ENCODE assay signal across 11 cellular contexts in the genomic region with DNA sequence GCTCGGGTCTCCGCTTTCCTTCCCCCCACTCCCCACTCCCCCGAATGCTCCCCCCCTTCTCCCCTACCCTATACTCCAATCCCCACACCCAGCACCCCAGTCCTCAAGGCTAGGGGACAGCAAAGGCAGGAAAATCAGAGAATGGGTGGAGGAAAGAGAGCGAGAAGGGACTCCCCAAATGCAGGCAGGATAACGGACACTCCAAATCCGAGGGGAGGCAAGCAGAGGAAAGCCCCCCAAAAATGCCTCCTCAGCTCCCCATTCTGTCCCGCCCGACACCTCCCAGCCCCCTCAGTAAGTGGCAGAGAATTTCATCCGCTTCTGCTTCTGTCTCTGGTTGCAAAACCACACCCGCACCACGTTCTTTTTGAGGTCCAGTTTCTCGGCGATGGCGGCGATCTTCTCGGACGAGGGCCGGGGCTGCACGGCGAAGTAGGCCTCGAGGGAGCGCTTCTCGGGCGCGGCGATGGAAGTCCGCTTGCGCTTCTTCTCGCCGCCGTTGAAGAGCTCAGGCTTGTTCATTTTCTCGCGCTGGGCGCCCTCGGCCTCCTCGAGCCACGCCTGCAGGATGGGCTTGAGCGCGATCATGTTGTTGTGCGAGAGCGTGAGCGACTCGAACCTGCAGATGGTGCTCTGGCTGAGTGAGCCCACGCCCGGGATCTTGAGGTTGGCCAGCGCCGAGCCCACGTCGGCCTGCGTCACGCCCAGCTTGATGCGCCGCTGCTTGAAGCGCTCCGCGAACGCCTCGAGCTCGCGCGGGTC. TPM values are rescaled to one million over a fixed set of nuclear protein-coding genes. Genes with fewer than 3 reads are reported as not detected.
DNase-seq lines count a peak whose midpoint lies in the region; ATAC-seq lines count a peak whose summit lies in the region.
"Had no signal": no experiment of that assay in that cellular context is flagged by ENCODE, and none has a peak within 500 bp of the region (broad histone marks: within the 10 kb centered on the region; RNA-seq: fewer than 3 reads in every experiment).

No MANE protein-coding gene starts in this region.

- peaks cover 10% of the 10 kb centered on the region for H3K9me3 Mint-ChIP-seq in activated naive CD4-positive, alpha-beta T cell treated with anti-CD3 and anti-CD28 coated beads, Interleukin-2, amount 50 U/mL, for 24 hours
- no peaks in the 10 kb centered on the region for H3K9me3 Mint-ChIP-seq in activated T-helper 1 cell treated with anti-CD3 and anti-CD28 coated beads, Interleukin-12 subunit alpha, Interleukin-12 subunit beta, Interleukin-2, Interleukin-4 antibody, amounts not matched to agents 30 ng/mL and 10 ng/mL and 1 ng/mL, durations not matched to agents 14 hours and 24 hours and 36 hours
- H3K9me3 Mint-ChIP-seq in immature natural killer cell: peaks cover 0 to 22% (median 1%) of the 10 kb centered on the region in 6 donors

- H3K27ac ChIP-seq in subcutaneous abdominal adipose tissue (ENCODE audit: low read depth, low read length): no peak overlapping the region
- H3K27ac ChIP-seq: PC-9 had no signal

- DNase-seq in activated naive CD4-positive, alpha-beta T cell treated with anti-CD3 and anti-CD28 coated beads, Interleukin-2, amount 50 U/mL, for 16 hours: no peak
- DNase-seq in activated T-helper 1 cell treated with anti-CD3 and anti-CD28 coated beads, Interleukin-12 subunit alpha, Interleukin-12 subunit beta, Interleukin-2, Interleukin-4 antibody, amounts not matched to agents 30 ng/mL and 10 ng/mL and 1 ng/mL, durations not matched to agents 14 hours and 24 hours and 36 hours (ENCODE audit: low spot score): no peak
- DNase-seq in immature natural killer cell: no peak
- no peak for DNase-seq in HPDE6-E6E7 (ENCODE audit: extremely low spot score)
- no peak for DNase-seq in KBM-7
- DNase-seq: Caco-2; PC-9; stimulated activated CD4-positive, alpha-beta T cell treated with anti-CD3 and anti-CD28 coated beads, Interleukin-4, amount 100 ng/mL, for 24 hours had no signal

- no peak overlapping the region for H3K9ac ChIP-seq in subcutaneous abdominal adipose tissue (ENCODE audit: low read length in 5 of 5)

- peak overlapping the region in 4 of 5 donors; percentile 17 to 62 (median 42) for H3K4me3 ChIP-seq in subcutaneous abdominal adipose tissue (ENCODE audit: low read depth in 1 of 5, low read length in 5 of 5)
- H3K4me3 ChIP-seq: PC-9 had no signal

- peaks cover 0 to 5% (median 0%) of the 10 kb centered on the region in 5 donors for H3K9me3 ChIP-seq in subcutaneous abdominal adipose tissue (ENCODE audit: control insufficient read depth in 5 of 5, low read length in 5 of 5)
- H3K9me3 ChIP-seq: Caco-2 had no signal

- no peak overlapping the region for H3K27ac Mint-ChIP-seq in activated naive CD4-positive, alpha-beta T cell treated with anti-CD3 and anti-CD28 coated beads, Interleukin-2, amount 50 U/mL, for 24 hours
- peak overlapping the region; percentile 51 for H3K27ac Mint-ChIP-seq in activated T-helper 1 cell treated with anti-CD3 and anti-CD28 coated beads, Interleukin-12 subunit alpha, Interleukin-12 subunit beta, Interleukin-2, Interleukin-4 antibody, amounts not matched to agents 30 ng/mL and 10 ng/mL and 1 ng/mL, durations not matched to agents 14 hours and 24 hours and 36 hours
- no peak overlapping the region for H3K27ac Mint-ChIP-seq in immature natural killer cell

- peaks cover 22% of the 10 kb centered on the region for H3K4me1 Mint-ChIP-seq in activated naive CD4-positive, alpha-beta T cell treated with anti-CD3 and anti-CD28 coated beads, Interleukin-2, amount 50 U/mL, for 24 hours
- H3K4me1 Mint-ChIP-seq in activated T-helper 1 cell treated with anti-CD3 and anti-CD28 coated beads, Interleukin-12 subunit alpha, Interleukin-12 subunit beta, Interleukin-2, Interleukin-4 antibody, amounts not matched to agents 30 ng/mL and 10 ng/mL and 1 ng/mL, durations not matched to agents 14 hours and 24 hours and 36 hours (ENCODE audit: low read depth): peaks cover 23% of the 10 kb centered on the region
- H3K4me1 Mint-ChIP-seq in immature natural killer cell: peaks cover 23 to 43% of the 10 kb centered on the region in 2 donors

- peaks cover 71 to 91% (median 83%) of the 10 kb centered on the region in 5 donors for H3K27me3 ChIP-seq in subcutaneous abdominal adipose tissue (ENCODE audit: control insufficient read depth in 5 of 5, insufficient read depth in 4 of 5, low read length in 5 of 5)

- no peaks in the 10 kb centered on the region for H3K36me3 ChIP-seq in subcutaneous abdominal adipose tissue (ENCODE audit: control insufficient read depth in 5 of 5, insufficient read depth in 5 of 5, low read length in 5 of 5)

- H3K4me1 ChIP-seq in subcutaneous abdominal adipose tissue (ENCODE audit: control insufficient read depth in 5 of 5, insufficient read depth in 5 of 5, low read length in 5 of 5): peaks cover 3 to 33% (median 32%) of the 10 kb centered on the region in 5 donors

- peaks cover 4% of the 10 kb centered on the region for H3K36me3 Mint-ChIP-seq in activated naive CD4-positive, alpha-beta T cell treated with anti-CD3 and anti-CD28 coated beads, Interleukin-2, amount 50 U/mL, for 24 hours
- H3K36me3 Mint-ChIP-seq in activated T-helper 1 cell treated with anti-CD3 and anti-CD28 coated beads, Interleukin-12 subunit alpha, Interleukin-12 subunit beta, Interleukin-2, Interleukin-4 antibody, amounts not matched to agents 30 ng/mL and 10 ng/mL and 1 ng/mL, durations not matched to agents 14 hours and 24 hours and 36 hours (ENCODE audit: low read depth): peaks cover 2% of the 10 kb centered on the region
- H3K36me3 Mint-ChIP-seq in immature natural killer cell: peaks cover 0 to 3% (median 0%) of the 10 kb centered on the region in 3 donors

- peak overlapping the region; percentile 55 for H3K4me3 Mint-ChIP-seq in activated naive CD4-positive, alpha-beta T cell treated with anti-CD3 and anti-CD28 coated beads, Interleukin-2, amount 50 U/mL, for 24 hours
- H3K4me3 Mint-ChIP-seq in activated T-helper 1 cell treated with anti-CD3 and anti-CD28 coated beads, Interleukin-12 subunit alpha, Interleukin-12 subunit beta, Interleukin-2, Interleukin-4 antibody, amounts not matched to agents 30 ng/mL and 10 ng/mL and 1 ng/mL, durations not matched to agents 14 hours and 24 hours and 36 hours: peak overlapping the region; percentile 57
- peak overlapping the region; percentile 55 to 81 (median 74) for H3K4me3 Mint-ChIP-seq in immature natural killer cell

- intact Hi-C loops in activated T-helper 1 cell treated with anti-CD3 and anti-CD28 coated beads, Interleukin-12 subunit alpha, Interleukin-12 subunit beta, Interleukin-2, Interleukin-4 antibody, amounts not matched to agents 30 ng/mL and 10 ng/mL and 1 ng/mL, durations not matched to agents 14 hours and 24 hours and 36 hours (cut with micrococcal nuclease): loop anchor here (5.0 kb wide), 1 partner anchor 376 kb away; no protein-coding TSS in a partner anchor

- no peak for ATAC-seq in GM19035 (IDR thresholded peaks at IDR 0.05; ENCODE audit: unreplicated experiment)

- H3K27me3 Mint-ChIP-seq in activated naive CD4-positive, alpha-beta T cell treated with anti-CD3 and anti-CD28 coated beads, Interleukin-2, amount 50 U/mL, for 24 hours: peaks cover 74% of the 10 kb centered on the region
- peaks cover 88% of the 10 kb centered on the region for H3K27me3 Mint-ChIP-seq in activated T-helper 1 cell treated with anti-CD3 and anti-CD28 coated beads, Interleukin-12 subunit alpha, Interleukin-12 subunit beta, Interleukin-2, Interleukin-4 antibody, amounts not matched to agents 30 ng/mL and 10 ng/mL and 1 ng/mL, durations not matched to agents 14 hours and 24 hours and 36 hours (ENCODE audit: insufficient read depth)
- peaks cover 51 to 67% (median 59%) of the 10 kb centered on the region in 3 donors for H3K27me3 Mint-ChIP-seq in immature natural killer cell (ENCODE audit: low read depth in 3 of 3)

- in situ Hi-C loops in KBM-7 (cut with MboI; ENCODE audit: low pct_unique_long_range_greater_than_20kb, low sequenced_read_pairs): no loop called here

RNA-seq across cellular contexts. Expression of gene POU4F1, which starts 2.0 kb away (rescaled TPM):
- total RNA-seq in activated T-helper 1 cell treated with anti-CD3 and anti-CD28 coated beads, Interleukin-12 subunit alpha, Interleukin-12 subunit beta, Interleukin-2, Interleukin-4 antibody, amounts not matched to agents 30 ng/mL and 10 ng/mL and 1 ng/mL, durations not matched to agents 14 hours and 24 hours and 36 hours: 0.23 and 0.29 TPM in 2 replicates
- polyA plus RNA-seq in immature natural killer cell: not detected
- total RNA-seq: PC-9 had no signal

RNA-seq across cellular contexts. Expression of gene OBI1, which starts 57.6 kb away (rescaled TPM):
- total RNA-seq in activated T-helper 1 cell treated with anti-CD3 and anti-CD28 coated beads, Interleukin-12 subunit alpha, Interleukin-12 subunit beta, Interleukin-2, Interleukin-4 antibody, amounts not matched to agents 30 ng/mL and 10 ng/mL and 1 ng/mL, durations not matched to agents 14 hours and 24 hours and 36 hours: 20.0 and 21.1 TPM in 2 replicates
- polyA plus RNA-seq in immature natural killer cell: 10 to 100 TPM in 1 of 3 donors, 1 to 10 TPM in 2; 5.4 to 12.3 (median 7.4) TPM
